ENCODE assay signal across 17 cellular contexts in genomic region chr19:30170081-30170480, GRCh38.
DNase-seq lines count a peak whose midpoint lies in the region; ATAC-seq, FAIRE-seq and TF ChIP-seq lines count a peak whose summit lies in the region.
"Had no signal": no experiment of that assay in that cellular context is flagged by ENCODE, and none has a peak within 500 bp of the region (broad histone marks: within the 10 kb centered on the region; RNA-seq: fewer than 3 reads in every experiment).

No MANE protein-coding gene starts in this region.

- dilution Hi-C loops in IMR-90 (cut with HindIII; ENCODE audit: low sequenced_read_pairs, unreplicated experiment): no loop called here

- H3K9me1 ChIP-seq in IMR-90 (ENCODE audit: insufficient read depth, low read length): no peaks in the 10 kb centered on the region

- no peaks in the 10 kb centered on the region for H4K20me1 ChIP-seq in IMR-90 (ENCODE audit: insufficient read depth, low read length)

- DNase-seq in A549 (ENCODE audit: low read depth in 1 of 2, low spot score in 1 of 2) (no peak), IMR-90 (no peak), esophagus muscularis mucosa (ENCODE audit: extremely low spot score) (peak; percentile 47), sciatic nerve (ENCODE audit: low spot score) (peak; percentile 4), T-helper 9 cell (no peak), GM13977 (ENCODE audit: low spot score) (no peak), NCI-H2107 treated with DMSO at 0.1 percent for 48 hours (lab: John Stamatoyannopoulos, UW; ENCODE audit: unreplicated experiment) (no peak)
- DNase-seq: 8988T; C1 segment of cervical spinal cord; Calu3; CD4-positive, alpha-beta memory T cell; COR-L47; DMS53; DMS79 treated with DMSO at 0.1 percent for 48 hours; GF-D8; GOT3; HCEC 1CT had no signal

- H3K9me3 ChIP-seq in A549 (no peaks in the 10 kb centered on the region; the same call in 1 of the 3 replicates), IMR-90 (ENCODE audit: control insufficient read depth, insufficient read depth, low read length) (peaks cover 49% of the 10 kb centered on the region), esophagus muscularis mucosa (no peaks in the 10 kb centered on the region)

- H3K4me3 ChIP-seq in A549 (no peak overlapping the region), IMR-90 (ENCODE audit: insufficient read depth, low read depth, low read length) (no peak overlapping the region), esophagus muscularis mucosa (no peak overlapping the region)

- no peak overlapping the region for H2BK15ac ChIP-seq in IMR-90 (ENCODE audit: low read depth, low read length)

- ATAC-seq in A549: no peak
- ATAC-seq in IMR-90 (ENCODE audit: low read depth): no peak
- ATAC-seq in sciatic nerve: no peak

- WGBS in A549 (ENCODE audit: missing lambda C conversion rate): 36% methylated on average over 7 of the region's 7 CpGs
- whole genome bisulfite sequencing in IMR-90 (ENCODE audit: extremely low coverage in 2 of 2, insufficient read length in 1 of 2), 2 experiments: 81% methylated on average over 6 of the region's 7 CpGs; no CpG with 5 or more reads in 1 of the 2 experiments
- 88% methylated on average over 7 of the region's 7 CpGs for WGBS in esophagus muscularis mucosa

- intact Hi-C loops in IMR-90 (cut with micrococcal nuclease) (no loop called here), esophagus muscularis mucosa (cut with DNase I) (no loop called here), sciatic nerve (cut with DNase I) (no loop called here)

- H3K79me1 ChIP-seq in IMR-90 (ENCODE audit: low read depth in 1 of 2, low read length in 2 of 2): no peaks in the 10 kb centered on the region

- peak overlapping the region; percentile 24 for H2AK9ac ChIP-seq in IMR-90 (replicated peaks; ENCODE audit: low read depth, low read length, poor library complexity)

- no peak for TF ChIP-seq CTCF in A549 (IDR thresholded peaks at IDR 0.05)
- TF ChIP-seq CTCF in IMR-90 (conservative IDR thresholded peaks at IDR 0.05; ENCODE audit: low read depth, low read length): no peak
- TF ChIP-seq CTCF in esophagus muscularis mucosa (IDR thresholded peaks at IDR 0.05): no peak
- no peak for TF ChIP-seq CTCF in GM13977 (IDR thresholded peaks at IDR 0.05; ENCODE audit: extremely low read depth, insufficient read depth, missing control alignments)

- no peak overlapping the region for H4K8ac ChIP-seq in IMR-90 (ENCODE audit: low read depth in 2 of 2, low read length in 2 of 2)

- TF ChIP-seq RAD21 in A549 (conservative IDR thresholded peaks at IDR 0.05 in 1 of 2, IDR thresholded peaks at IDR 0.05 in 1 of 2) (no peak), IMR-90 (IDR thresholded peaks at IDR 0.05; ENCODE audit: low read length) (no peak)

- CTCF ChIA-PET in A549 (lab: Yijun Ruan, JAX): interaction anchor here (1.0 to 1.2 kb wide), 2 partner anchors 9 to 33 kb away, joined by 3 to 4 read pairs; no protein-coding TSS in a partner anchor
- CTCF ChIA-PET in IMR-90 (lab: Yijun Ruan, JAX): no interaction called here

- H3K4me1 ChIP-seq in A549 (no peaks in the 10 kb centered on the region), IMR-90 (ENCODE audit: control insufficient read depth, insufficient read depth, low read length) (no peaks in the 10 kb centered on the region), esophagus muscularis mucosa (no peaks in the 10 kb centered on the region)

- POLR2A ChIA-PET in A549 (lab: Yijun Ruan, JAX): no interaction called here
- POLR2A ChIA-PET in IMR-90 (lab: Charles Lee; ENCODE audit: unreplicated experiment): no interaction called here

- H2BK120ac ChIP-seq in IMR-90 (ENCODE audit: low read depth, low read length): no peak overlapping the region

- no peak overlapping the region for H2AK5ac ChIP-seq in IMR-90 (ENCODE audit: low read depth, low read length)

- in situ Hi-C loops in IMR-90 (cut with MboI; ENCODE audit: low sequenced_read_pairs) (no loop called here), GM13977 (cut with MboI; ENCODE audit: low pct_unique_long_range_greater_than_20kb, low sequenced_read_pairs, unreplicated experiment) (no loop called here)

- H3K27ac ChIP-seq in A549 (no peak overlapping the region), IMR-90 (ENCODE audit: insufficient read depth, low read length) (no peak overlapping the region), esophagus muscularis mucosa (replicated peaks in 1 of 4) (no peak overlapping the region)

- no TSS peak for BruUV-seq in IMR-90 (replicated peaks; lab: Mats Ljungman, UMichigan)

- no peak overlapping the region for H2BK20ac ChIP-seq in IMR-90 (ENCODE audit: low read depth, low read length)

- no peaks in the 10 kb centered on the region for H3K36me3 ChIP-seq in IMR-90 (ENCODE audit: control insufficient read depth, insufficient read depth, low read length)
- H3K36me3 ChIP-seq in esophagus muscularis mucosa: no peaks in the 10 kb centered on the region

- TF ChIP-seq EP300 in A549 (IDR thresholded peaks at IDR 0.05) (no peak), esophagus muscularis mucosa (IDR thresholded peaks at IDR 0.05) (no peak)

- H3K27me3 ChIP-seq in IMR-90 (ENCODE audit: control insufficient read depth, insufficient read depth, low read length) (no peaks in the 10 kb centered on the region), esophagus muscularis mucosa (peaks cover 0 to 34% (median 0%) of the 10 kb centered on the region in 4 donors)

- H2BK5ac ChIP-seq in IMR-90 (ENCODE audit: low read depth, low read length, poor library complexity, severe bottlenecking): no peak overlapping the region

- no peak overlapping the region for H3K4ac ChIP-seq in IMR-90 (ENCODE audit: low read depth, low read length)

- H4K5ac ChIP-seq in IMR-90 (ENCODE audit: low read depth, low read length): no peak overlapping the region

- TF ChIP-seq POLR2A in A549 (IDR thresholded peaks at IDR 0.05; ENCODE audit: low read length) (no peak), IMR-90 (IDR thresholded peaks at IDR 0.05; ENCODE audit: low read depth, low read length) (no peak), esophagus muscularis mucosa (IDR thresholded peaks at IDR 0.05; ENCODE audit: low read depth) (no peak)

- no peak overlapping the region for H3K14ac ChIP-seq in IMR-90 (replicated peaks; ENCODE audit: low read depth, low read length)

- no peak overlapping the region for H3K23ac ChIP-seq in IMR-90 (ENCODE audit: low read depth, low read length)

- H3K4me2 ChIP-seq in A549 (no peak overlapping the region), IMR-90 (ENCODE audit: low read depth, low read length) (no peak overlapping the region)

- no peak overlapping the region for H3K18ac ChIP-seq in IMR-90 (ENCODE audit: low read depth, low read length)

- no peak overlapping the region for H3K9ac ChIP-seq in IMR-90 (ENCODE audit: low read depth, low read length)

- no peak overlapping the region for H2AFZ ChIP-seq in IMR-90 (replicated peaks; ENCODE audit: low read length, poor library complexity)

- peak; percentile 87 for FAIRE-seq in A549 (lab: Jason Lieb, UNC)

- no peak overlapping the region for H3K56ac ChIP-seq in IMR-90 (ENCODE audit: extremely low read depth, insufficient read depth, low read length)

- no peak overlapping the region for H4K91ac ChIP-seq in IMR-90 (ENCODE audit: insufficient read depth, low read depth, low read length)

TF ChIP-seq in A549, 52 proteins besides CTCF, POLR2A, EP300 and RAD21:
- TF ChIP-seq MAFK (IDR thresholded peaks at IDR 0.05; ENCODE audit: partially characterized antibody) (no peak), RARB (CRISPR knock-in tag; IDR thresholded peaks at IDR 0.05) (no peak), NPAS2 (CRISPR knock-in tag; IDR thresholded peaks at IDR 0.05; ENCODE audit: borderline replicate concordance) (no peak), ZSCAN20 (CRISPR knock-in tag; IDR thresholded peaks at IDR 0.05) (no peak), ESRRA (IDR thresholded peaks at IDR 0.05; ENCODE audit: borderline replicate concordance, low read length) (no peak)
- TF ChIP-seq, protein P1, sequence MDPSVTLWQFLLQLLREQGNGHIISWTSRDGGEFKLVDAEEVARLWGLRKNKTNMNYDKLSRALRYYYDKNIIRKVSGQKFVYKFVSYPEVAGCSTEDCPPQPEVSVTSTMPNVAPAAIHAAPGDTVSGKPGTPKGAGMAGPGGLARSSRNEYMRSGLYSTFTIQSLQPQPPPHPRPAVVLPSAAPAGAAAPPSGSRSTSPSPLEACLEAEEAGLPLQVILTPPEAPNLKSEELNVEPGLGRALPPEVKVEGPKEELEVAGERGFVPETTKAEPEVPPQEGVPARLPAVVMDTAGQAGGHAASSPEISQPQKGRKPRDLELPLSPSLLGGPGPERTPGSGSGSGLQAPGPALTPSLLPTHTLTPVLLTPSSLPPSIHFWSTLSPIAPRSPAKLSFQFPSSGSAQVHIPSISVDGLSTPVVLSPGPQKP (IDR thresholded peaks at IDR 0.05; ENCODE audit: low read depth, low read length): no peak
TF ChIP-seq in A549: peak in this region for 0.

TF ChIP-seq in IMR-90, 13 proteins besides CTCF, POLR2A, EP300 and RAD21 (continues in another document):
- no peak for TF ChIP-seq MXI1 (IDR thresholded peaks at IDR 0.05; ENCODE audit: borderline replicate concordance, low read depth, low read length)
- no peak for TF ChIP-seq BHLHE40 (IDR thresholded peaks at IDR 0.05; ENCODE audit: low read depth, low read length)
- no peak for TF ChIP-seq SMC3 (IDR thresholded peaks at IDR 0.05; ENCODE audit: low read depth, low read length)
- no peak for TF ChIP-seq MAZ (IDR thresholded peaks at IDR 0.05; ENCODE audit: borderline replicate concordance, low read depth, low read length)
- no peak for TF ChIP-seq USF2 (IDR thresholded peaks at IDR 0.05; ENCODE audit: low read depth, low read length)
- no peak for TF ChIP-seq RCOR1 (IDR thresholded peaks at IDR 0.05; ENCODE audit: insufficient replicate concordance, low read length)
- TF ChIP-seq NFE2L2 (IDR thresholded peaks at IDR 0.05; ENCODE audit: low read depth, low read length): no peak
- no peak for TF ChIP-seq FOS (IDR thresholded peaks at IDR 0.05; ENCODE audit: low read depth, low read length)
- TF ChIP-seq, protein P1 (IDR thresholded peaks at IDR 0.05; ENCODE audit: borderline replicate concordance, low read depth, low read length): no peak

Comparison
In these comparisons a context has a peak if more than half of its experiments do, and no peak if none do; other contexts are left out.
1. DNase-seq: peak in esophagus muscularis mucosa (single experiment) and sciatic nerve (single experiment); none in A549 (0 of 2), IMR-90 (single experiment), T-helper 9 cell (single experiment), GM13977 (single experiment) and NCI-H2107 treated with DMSO at 0.1 percent for 48 hours (single experiment).